In genomic region chr6:142631517-142632385, GRCh38 we compare ENCODE assay signal across 24 cellular contexts.
"Had no signal": no experiment of that assay in that cellular context is flagged by ENCODE, and none has a peak within 500 bp of the region (broad histone marks: within the 10 kb centered on the region; RNA-seq: fewer than 3 reads in every experiment).

No MANE protein-coding gene starts in this region.

- H3K9ac ChIP-seq: parathyroid adenoma had no signal

- H3K4me1 Mint-ChIP-seq: brain, natural killer cell had no signal

- H3K27me3 ChIP-seq: foreskin keratinocyte, neutrophil, transverse colon had no signal

- H3K36me3 ChIP-seq: left ventricle myocardium inferior, neutrophil, transverse colon had no signal

- H3K27ac ChIP-seq: coronary artery, foreskin keratinocyte, left ventricle myocardium inferior, neutrophil, parathyroid adenoma, transverse colon had no signal

- ATAC-seq: activated CD8-positive, alpha-beta T cell treated with anti-CD3 and anti-CD28 coated beads, Interleukin-2, amount 10 ng/mL, durations not matched to agents 7 days and 5 days; esophagus mucosa; foreskin keratinocyte; natural killer cell; T-cell had no signal

- H3K9me3 Mint-ChIP-seq: activated naive CD4-positive, alpha-beta T cell treated with anti-CD3 and anti-CD28 coated beads, Interleukin-2, amount 50 U/mL, for 72 hours; brain; central memory CD8-positive, alpha-beta T cell; memory B cell; T-cell had no signal

- H3K4me3 ChIP-seq: coronary artery, left ventricle myocardium inferior, transverse colon had no signal

- H3K27ac Mint-ChIP-seq: activated CD8-positive, alpha-beta T cell treated with anti-CD3 and anti-CD28 coated beads, Interleukin-2, amount 10 ng/mL, durations not matched to agents 7 days and 5 days; brain; memory B cell; natural killer cell; T-cell had no signal

- DNase-seq: activated CD4-positive, alpha-beta T cell treated with anti-CD3 and anti-CD28 coated beads for 48 hours; activated CD8-positive, alpha-beta memory T cell treated with anti-CD3 and anti-CD28 coated beads, Interleukin-2, amount 50 U/mL, for 4 hours; activated CD8-positive, alpha-beta T cell treated with anti-CD3 and anti-CD28 coated beads, Interleukin-2, amount 10 ng/mL, durations not matched to agents 7 days and 5 days; activated gamma-delta T cell; activated T-cell treated with anti-CD3 and anti-CD28 coated beads, Interleukin-2, amount 50 U/mL, for 48 hours; amygdala; foreskin keratinocyte; glutamatergic neuron; hypothalamus; left ventricle myocardium inferior; natural killer cell; stimulated activated CD4-positive, alpha-beta T cell treated with anti-CD3 and anti-CD28 coated beads, Interleukin-2, amount 100 ng/mL, for 24 hours; stimulated activated naive CD4-positive, alpha-beta T cell; T-cell; T-helper 9 cell; transverse colon had no signal

- H3K9me3 ChIP-seq: left ventricle myocardium inferior, neutrophil, transverse colon had no signal

- H3K79me2 ChIP-seq: parathyroid adenoma had no signal

- H3K27me3 Mint-ChIP-seq: brain; central memory CD8-positive, alpha-beta T cell had no signal

- H2AFZ ChIP-seq: parathyroid adenoma had no signal

- H3K4me3 Mint-ChIP-seq: activated CD8-positive, alpha-beta T cell treated with anti-CD3 and anti-CD28 coated beads, Interleukin-2, amount 10 ng/mL, durations not matched to agents 7 days and 5 days; brain; central memory CD8-positive, alpha-beta T cell; memory B cell; natural killer cell; T-cell had no signal

- H3K36me3 Mint-ChIP-seq: activated naive CD4-positive, alpha-beta T cell treated with anti-CD3 and anti-CD28 coated beads, Interleukin-2, amount 50 U/mL, for 72 hours; brain; memory B cell; natural killer cell; T-cell had no signal

- H3K4me1 ChIP-seq: left ventricle myocardium inferior, parathyroid adenoma, transverse colon had no signal
